In the genomic region with DNA sequence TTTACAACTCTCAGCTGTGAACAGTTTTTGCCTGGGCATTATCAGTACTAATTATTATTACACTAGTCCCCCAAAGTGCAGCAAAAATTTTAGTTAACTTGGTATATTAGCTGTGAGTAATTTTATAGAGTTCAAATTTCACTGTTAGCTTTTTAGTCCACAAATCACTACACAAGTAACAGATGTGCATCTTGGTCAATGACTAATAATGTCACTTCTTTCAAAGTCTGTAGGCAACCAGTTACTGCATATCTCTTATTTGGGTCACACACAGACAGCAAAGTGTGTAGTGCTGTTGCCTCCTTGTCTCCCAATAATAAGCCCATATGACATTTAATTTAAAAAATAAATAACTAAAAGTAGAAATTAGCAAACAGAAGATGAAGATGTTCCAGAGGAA, we compare ENCODE assay signal across 19 cellular contexts.
"Had no signal": no experiment of that assay in that cellular context is flagged by ENCODE, and none has a peak within 500 bp of the region (broad histone marks: within the 10 kb centered on the region; RNA-seq: fewer than 3 reads in every experiment).

No MANE protein-coding gene starts in this region.

- ATAC-seq: left colon had no signal

- DNase-seq: activated CD4-positive, alpha-beta T cell treated with anti-CD3 and anti-CD28 coated beads, Interleukin-2, amount 10 ng/mL, durations not matched to agents 24 days and 14 days; activated CD8-positive, alpha-beta memory T cell treated with anti-CD3 and anti-CD28 coated beads, Interleukin-2, amount 50 U/mL, for 48 hours; activated gamma-delta T cell; activated T-cell treated with anti-CD3 and anti-CD28 coated beads, Interleukin-2, amount 50 U/mL, for 48 hours; adrenal gland; cerebellar nuclear complex; cortex of kidney; effector CD4-positive, alpha-beta T cell; foreskin melanocyte; glutamatergic neuron; hippocampal formation; left colon; naive B cell; T1000; transverse colon; uterus had no signal

- H3K27ac Mint-ChIP-seq: activated CD4-positive, alpha-beta T cell treated with anti-CD3 and anti-CD28 coated beads, Interleukin-2, amount 10 ng/mL, durations not matched to agents 24 days and 14 days; activated naive CD4-positive, alpha-beta T cell treated with anti-CD3 and anti-CD28 coated beads, Interleukin-2, amount 50 U/mL, for 72 hours; naive B cell; neural progenitor cell; stimulated activated naive CD8-positive, alpha-beta T cell treated with anti-CD3 and anti-CD28 coated beads, Interleukin-15, Interleukin-2, amounts not matched to agents 100 ng/mL and 50 ng/mL, for 24 hours had no signal

- H3K4me3 Mint-ChIP-seq: activated CD4-positive, alpha-beta T cell treated with anti-CD3 and anti-CD28 coated beads, Interleukin-2, amount 10 ng/mL, durations not matched to agents 24 days and 14 days; naive B cell; neural progenitor cell; stimulated activated naive CD8-positive, alpha-beta T cell treated with anti-CD3 and anti-CD28 coated beads, Interleukin-15, Interleukin-2, amounts not matched to agents 100 ng/mL and 50 ng/mL, for 24 hours had no signal

- H3K9me3 Mint-ChIP-seq: activated naive CD4-positive, alpha-beta T cell treated with anti-CD3 and anti-CD28 coated beads, Interleukin-2, amount 50 U/mL, for 72 hours; naive B cell; neural progenitor cell; stimulated activated naive CD8-positive, alpha-beta T cell treated with anti-CD3 and anti-CD28 coated beads, Interleukin-15, Interleukin-2, amounts not matched to agents 100 ng/mL and 50 ng/mL, for 24 hours had no signal

- H3K36me3 Mint-ChIP-seq: activated naive CD4-positive, alpha-beta T cell treated with anti-CD3 and anti-CD28 coated beads, Interleukin-2, amount 50 U/mL, for 72 hours; neural progenitor cell had no signal

- H3K4me1 Mint-ChIP-seq: naive B cell, neural progenitor cell had no signal

- H3K27me3 Mint-ChIP-seq: activated CD4-positive, alpha-beta T cell treated with anti-CD3 and anti-CD28 coated beads, Interleukin-2, amount 10 ng/mL, durations not matched to agents 24 days and 14 days; naive B cell; stimulated activated naive CD8-positive, alpha-beta T cell treated with anti-CD3 and anti-CD28 coated beads, Interleukin-15, Interleukin-2, amounts not matched to agents 100 ng/mL and 50 ng/mL, for 24 hours had no signal
